ENCODE assay signal across 1 cellular context in genomic region chr5:149380466-149381121, GRCh38.
TF ChIP-seq lines count a peak whose summit lies in the region.

No MANE protein-coding gene starts in this region.

TF ChIP-seq in WTC11, 78 proteins besides CTCF, POLR2A, EP300 and RAD21 (continued from another document):
- no peak for TF ChIP-seq AR (CRISPR knock-in tag; IDR thresholded peaks at IDR 0.05)
- no peak for TF ChIP-seq CBFB (CRISPR knock-in tag; IDR thresholded peaks at IDR 0.05; ENCODE audit: low read depth)
- TF ChIP-seq CDX4 (CRISPR knock-in tag; IDR thresholded peaks at IDR 0.05; ENCODE audit: borderline replicate concordance): no peak
- TF ChIP-seq FOXJ3 (CRISPR knock-in tag; IDR thresholded peaks at IDR 0.05; ENCODE audit: borderline replicate concordance): no peak
- no peak for TF ChIP-seq E2F1 (CRISPR knock-in tag; IDR thresholded peaks at IDR 0.05)
- TF ChIP-seq ATF6 (CRISPR knock-in tag; IDR thresholded peaks at IDR 0.05): no peak
- TF ChIP-seq NFATC4 (CRISPR knock-in tag; IDR thresholded peaks at IDR 0.05): no peak
- no peak for TF ChIP-seq ATF1 (CRISPR knock-in tag; IDR thresholded peaks at IDR 0.05)
- TF ChIP-seq GABPB1 (CRISPR knock-in tag; IDR thresholded peaks at IDR 0.05): no peak
